Comparison of ENCODE assay signal across 30 cellular contexts in the genomic region with DNA sequence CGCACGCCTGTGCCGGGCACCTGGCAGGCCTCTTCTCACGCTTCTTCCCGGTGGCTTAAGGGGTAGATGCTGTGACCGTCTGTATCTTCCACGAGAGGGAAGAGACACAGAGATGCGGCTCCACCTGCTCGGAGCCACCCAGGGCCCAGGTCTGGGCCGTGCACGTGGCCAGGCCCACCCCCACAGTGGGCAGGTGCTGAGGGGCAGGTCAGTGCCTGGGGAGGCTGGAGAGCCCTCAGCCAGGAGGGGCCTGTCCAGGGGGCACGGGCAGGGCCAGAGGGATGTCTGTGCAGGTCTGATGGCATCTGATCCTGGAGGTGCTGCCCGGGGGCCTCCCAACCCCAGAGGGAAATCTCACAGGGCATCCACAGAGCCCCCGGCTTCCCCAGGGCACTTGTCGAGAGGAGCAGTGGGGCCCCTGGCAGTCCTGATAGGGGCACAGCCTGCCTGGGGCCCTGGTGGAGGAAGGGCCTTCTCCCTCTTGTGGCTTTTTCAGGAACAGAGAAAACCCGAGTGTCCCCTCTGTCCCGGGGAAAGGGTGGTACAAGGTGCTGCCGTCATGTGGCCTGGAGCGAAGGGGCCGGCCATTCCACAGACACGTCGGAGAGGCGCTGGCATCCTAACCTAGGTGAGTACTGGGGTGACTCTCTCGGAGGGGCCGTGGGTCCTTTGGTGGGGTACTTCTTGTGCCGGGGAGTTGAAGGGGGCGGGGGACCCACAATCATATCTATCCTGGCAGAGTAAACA. TPM values are rescaled to one million over a fixed set of nuclear protein-coding genes. Genes with fewer than 3 reads are reported as not detected.
"Had no signal": no experiment of that assay in that cellular context is flagged by ENCODE, and none has a peak within 500 bp of the region (broad histone marks: within the 10 kb centered on the region; RNA-seq: fewer than 3 reads in every experiment).

No MANE protein-coding gene starts in this region.

- H3K4me1 Mint-ChIP-seq: memory B cell; stimulated activated memory B cell treated with anti-CD40 and anti-IgM and Interleukin-4, amounts not matched to agents 10 μg/mL and 1 μg/mL and 100 μg/mL, for 72 hours had no signal

- H3K36me3 Mint-ChIP-seq: activated CD4-positive, alpha-beta memory T cell treated with anti-CD3 and anti-CD28 coated beads for 36 hours; activated CD8-positive, alpha-beta memory T cell treated with anti-CD3 and anti-CD28 coated beads, Interleukin-2, amount 10 ng/mL, durations not matched to agents 7 days and 5 days; memory B cell; stimulated activated memory B cell treated with anti-CD40 and anti-IgM and Interleukin-4, amounts not matched to agents 10 μg/mL and 1 μg/mL and 100 μg/mL, for 72 hours; T-cell had no signal

- H3K9me3 ChIP-seq: adrenal gland, ascending aorta, heart left ventricle, sigmoid colon, testis, upper lobe of right lung had no signal

- H3K9me3 Mint-ChIP-seq: activated CD4-positive, alpha-beta memory T cell treated with anti-CD3 and anti-CD28 coated beads for 36 hours; memory B cell; nephron; T-cell; T-helper 2 cell treated with Interferon-gamma antibody and Interleukin-4, amounts not matched to agents 5 μg/mL and 100 μg/mL, for 36 hours had no signal

- H3K27ac Mint-ChIP-seq: activated CD4-positive, alpha-beta memory T cell treated with anti-CD3 and anti-CD28 coated beads for 36 hours; activated CD8-positive, alpha-beta memory T cell treated with anti-CD3 and anti-CD28 coated beads, Interleukin-2, amount 10 ng/mL, durations not matched to agents 7 days and 5 days; memory B cell; stimulated activated memory B cell treated with anti-CD40 and anti-IgM and Interleukin-4, amounts not matched to agents 10 μg/mL and 1 μg/mL and 100 μg/mL, for 72 hours; T-cell; T-helper 2 cell treated with Interferon-gamma antibody and Interleukin-4, amounts not matched to agents 5 μg/mL and 100 μg/mL, for 36 hours had no signal

- H3K4me1 ChIP-seq: adrenal gland, ascending aorta, heart left ventricle, sigmoid colon, testis, upper lobe of right lung had no signal

- DNase-seq: activated CD4-positive, alpha-beta memory T cell treated with anti-CD3 and anti-CD28 coated beads for 36 hours; activated CD4-positive, alpha-beta T cell treated with anti-CD3 and anti-CD28 coated beads for 1 hour; activated CD8-positive, alpha-beta memory T cell treated with anti-CD3 and anti-CD28 coated beads, Interleukin-2, amount 10 ng/mL, durations not matched to agents 7 days and 5 days; activated effector memory CD4-positive, alpha-beta T cell treated with anti-CD3 and anti-CD28 coated beads, Interleukin-2, amount 50 U/mL, for 16 hours; activated naive CD4-positive, alpha-beta T cell treated with anti-CD3 and anti-CD28 coated beads, Interleukin-2, amount 50 U/mL, for 16 hours; activated T-cell treated with anti-CD3 and anti-CD28 coated beads for 4 hours; adrenal gland; central memory CD4-positive, alpha-beta T cell; dermis blood vessel endothelial cell; effector memory CD4-positive, alpha-beta T cell; foreskin melanocyte; heart left ventricle; left colon; posterior cingulate gyrus; sigmoid colon; stimulated activated CD4-positive, alpha-beta T cell treated with anti-CD3 and anti-CD28 coated beads, Interleukin-15, amount 100 ng/mL, for 24 hours; T-cell; testis; upper lobe of right lung had no signal

- H3K36me3 ChIP-seq: adrenal gland, ascending aorta, heart left ventricle, sigmoid colon, upper lobe of right lung had no signal

- ATAC-seq: activated CD8-positive, alpha-beta memory T cell treated with anti-CD3 and anti-CD28 coated beads, Interleukin-2, amount 10 ng/mL, durations not matched to agents 7 days and 5 days; esophagus mucosa; left colon; stimulated activated memory B cell treated with anti-CD40 and anti-IgM and Interleukin-4, amounts not matched to agents 10 μg/mL and 1 μg/mL and 100 μg/mL, for 72 hours; T-cell; upper lobe of right lung had no signal

- H3K27me3 ChIP-seq: adrenal gland, ascending aorta, testis had no signal

- H3K4me3 Mint-ChIP-seq: activated CD4-positive, alpha-beta memory T cell treated with anti-CD3 and anti-CD28 coated beads for 36 hours; activated CD8-positive, alpha-beta memory T cell treated with anti-CD3 and anti-CD28 coated beads, Interleukin-2, amount 10 ng/mL, durations not matched to agents 7 days and 5 days; memory B cell; nephron; stimulated activated memory B cell treated with anti-CD40 and anti-IgM and Interleukin-4, amounts not matched to agents 10 μg/mL and 1 μg/mL and 100 μg/mL, for 72 hours; T-cell; T-helper 2 cell treated with Interferon-gamma antibody and Interleukin-4, amounts not matched to agents 5 μg/mL and 100 μg/mL, for 36 hours had no signal

- H3K27ac ChIP-seq: adrenal gland, ascending aorta, heart left ventricle, sigmoid colon, testis, upper lobe of right lung had no signal

- H3K27me3 Mint-ChIP-seq: activated CD8-positive, alpha-beta memory T cell treated with anti-CD3 and anti-CD28 coated beads, Interleukin-2, amount 10 ng/mL, durations not matched to agents 7 days and 5 days had no signal

- H3K4me3 ChIP-seq: adrenal gland, ascending aorta, heart left ventricle, sigmoid colon, smooth muscle cell, upper lobe of right lung had no signal

RNA-seq across cellular contexts. Expression of gene CHRNA4, which starts 50.2 kb away (rescaled TPM):
- total RNA-seq: activated CD4-positive, alpha-beta memory T cell treated with anti-CD3 and anti-CD28 coated beads for 36 hours; activated CD8-positive, alpha-beta memory T cell treated with anti-CD3 and anti-CD28 coated beads, Interleukin-2, amount 10 ng/mL, durations not matched to agents 7 days and 5 days; ascending aorta; dermis blood vessel endothelial cell; endothelial cell of umbilical vein; esophagus mucosa; left colon; omental fat pad; renal cortical epithelial cell; smooth muscle cell; T-cell had no signal
- polyA plus RNA-seq: endothelial cell of umbilical vein, keratinocyte had no signal
